31 cellular contexts compared by ENCODE assay signal in the genomic region with DNA sequence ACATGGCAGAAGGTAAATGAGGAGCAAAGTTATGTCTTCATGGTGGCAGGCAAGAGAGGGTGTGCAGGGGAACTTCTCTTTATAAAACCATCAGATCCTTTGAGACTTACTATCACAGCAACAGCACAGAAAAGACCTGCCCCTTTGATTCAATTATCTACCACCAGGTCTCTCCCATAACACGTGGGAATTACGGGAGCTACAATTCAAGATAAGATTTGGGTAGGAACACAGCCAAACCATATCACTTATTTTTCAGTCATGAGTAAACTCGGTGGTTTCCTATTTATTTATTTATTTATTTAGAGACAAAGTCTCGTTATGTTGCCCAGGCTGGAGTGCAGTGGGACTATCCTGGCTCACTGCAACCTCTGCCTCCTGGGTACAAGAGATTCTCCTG. TPM values are rescaled to one million over a fixed set of nuclear protein-coding genes. Genes with fewer than 3 reads are reported as not detected.
"Had no signal": no experiment of that assay in that cellular context is flagged by ENCODE, and none has a peak within 500 bp of the region (broad histone marks: within the 10 kb centered on the region; RNA-seq: fewer than 3 reads in every experiment).

No MANE protein-coding gene starts in this region.

- H3K4me3 Mint-ChIP-seq: activated CD8-positive, alpha-beta T cell treated with anti-CD3 and anti-CD28 coated beads, Interleukin-2, amount 10 ng/mL, durations not matched to agents 7 days and 5 days; activated naive CD8-positive, alpha-beta T cell treated with anti-CD3 and anti-CD28 coated beads, Interleukin-2, amount 10 ng/mL, durations not matched to agents 7 days and 5 days; T-helper 2 cell treated with Interferon-gamma antibody and Interleukin-4, amounts not matched to agents 5 μg/mL and 100 μg/mL, for 36 hours; WTC11 had no signal

- H3K9me3 ChIP-seq: adrenal gland, SJCRH30, SK-N-SH had no signal

- H3K4me3 ChIP-seq: adrenal gland, SJCRH30 had no signal

- H3K9me3 Mint-ChIP-seq: activated naive CD8-positive, alpha-beta T cell treated with anti-CD3 and anti-CD28 coated beads, Interleukin-2, amount 10 ng/mL, durations not matched to agents 7 days and 5 days; T-helper 2 cell treated with Interferon-gamma antibody and Interleukin-4, amounts not matched to agents 5 μg/mL and 100 μg/mL, for 36 hours; WTC11 had no signal

- H3K9ac ChIP-seq: SK-N-SH had no signal

- DNase-seq: activated CD4-positive, alpha-beta T cell treated with anti-CD3 and anti-CD28 coated beads for 48 hours; activated CD4-positive, alpha-beta T cell treated with anti-CD3 and anti-CD28 coated beads, Interleukin-2, amount 50 U/mL, for 4 hours; activated CD4-positive, CD25-positive, alpha-beta regulatory T cell treated with anti-CD3 and anti-CD28 coated beads, Interleukin-2, amount 50 U/mL, for 72 hours; activated CD8-positive, alpha-beta memory T cell treated with anti-CD3 and anti-CD28 coated beads, Interleukin-2, amount 50 U/mL, for 48 hours; activated CD8-positive, alpha-beta T cell treated with anti-CD3 and anti-CD28 coated beads, Interleukin-2, amount 10 ng/mL, durations not matched to agents 7 days and 5 days; activated naive CD4-positive, alpha-beta T cell treated with anti-CD3 and anti-CD28 coated beads, Interleukin-2, amount 50 U/mL, for 16 hours; activated naive CD8-positive, alpha-beta T cell treated with anti-CD3 and anti-CD28 coated beads, Interleukin-2, amount 10 ng/mL, durations not matched to agents 7 days and 5 days; activated T-cell treated with anti-CD3 and anti-CD28 coated beads, Interleukin-2, amount 50 U/mL, for 1 hour; adrenal gland; aorta; KG1; NCI-H1092; NCI-H1417; NCI-H1930; NCI-H2107; NCI-H2171 treated with DMSO at 0.1 percent for 48 hours; NCI-H345; NCI-H510A; NCI-H526 treated with DMSO at 0.1 percent for 48 hours; NK-92 treated with Interleukin-12 subunit alpha and Interleukin-12 subunit beta, amount 100 ng/mL, for 24 hours; OCI-M1; Right ventricle myocardium superior; SJCRH30; SK-N-SH had no signal

- H3K27ac ChIP-seq: adrenal gland, RWPE1, SJCRH30 had no signal

- H3K36me3 ChIP-seq: adrenal gland, SJCRH30 had no signal

- H3K27ac Mint-ChIP-seq: activated CD8-positive, alpha-beta T cell treated with anti-CD3 and anti-CD28 coated beads, Interleukin-2, amount 10 ng/mL, durations not matched to agents 7 days and 5 days; activated naive CD8-positive, alpha-beta T cell treated with anti-CD3 and anti-CD28 coated beads, Interleukin-2, amount 10 ng/mL, durations not matched to agents 7 days and 5 days; T-helper 2 cell treated with Interferon-gamma antibody and Interleukin-4, amounts not matched to agents 5 μg/mL and 100 μg/mL, for 36 hours; WTC11 had no signal

- H3K36me3 Mint-ChIP-seq: activated naive CD8-positive, alpha-beta T cell treated with anti-CD3 and anti-CD28 coated beads, Interleukin-2, amount 10 ng/mL, durations not matched to agents 7 days and 5 days; WTC11 had no signal

- H3K27me3 ChIP-seq: adrenal gland, SJCRH30 had no signal

- H3K9me2 ChIP-seq: SK-N-SH had no signal

- H3K4me2 ChIP-seq: SK-N-SH had no signal

- ATAC-seq: activated CD8-positive, alpha-beta T cell treated with anti-CD3 and anti-CD28 coated beads, Interleukin-2, amount 10 ng/mL, durations not matched to agents 7 days and 5 days; Panc1; WTC11 had no signal

- H3K4me1 Mint-ChIP-seq: activated naive CD8-positive, alpha-beta T cell treated with anti-CD3 and anti-CD28 coated beads, Interleukin-2, amount 10 ng/mL, durations not matched to agents 7 days and 5 days had no signal

- H3K27me3 Mint-ChIP-seq: activated naive CD8-positive, alpha-beta T cell treated with anti-CD3 and anti-CD28 coated beads, Interleukin-2, amount 10 ng/mL, durations not matched to agents 7 days and 5 days had no signal

- H3K4me1 ChIP-seq: SJCRH30 had no signal

RNA-seq across cellular contexts. Expression of a gene that starts 22.1 kb away (rescaled TPM):
- total RNA-seq: activated CD8-positive, alpha-beta T cell treated with anti-CD3 and anti-CD28 coated beads, Interleukin-2, amount 10 ng/mL, durations not matched to agents 7 days and 5 days; activated naive CD8-positive, alpha-beta T cell treated with anti-CD3 and anti-CD28 coated beads, Interleukin-2, amount 10 ng/mL, durations not matched to agents 7 days and 5 days; SJCRH30; T-helper 1 cell treated with Interleukin-12 subunit alpha and Interleukin-12 subunit beta and Interleukin-4 antibody, amounts not matched to agents 30 ng/mL and 1 ng/mL, for 36 hours had no signal

RNA-seq across cellular contexts. Expression of a gene that starts 38.2 kb away (rescaled TPM):
- total RNA-seq: activated CD8-positive, alpha-beta T cell treated with anti-CD3 and anti-CD28 coated beads, Interleukin-2, amount 10 ng/mL, durations not matched to agents 7 days and 5 days; activated naive CD8-positive, alpha-beta T cell treated with anti-CD3 and anti-CD28 coated beads, Interleukin-2, amount 10 ng/mL, durations not matched to agents 7 days and 5 days; adrenal gland; LHCN-M2; M059J; Right ventricle myocardium superior; SJCRH30; T-helper 1 cell treated with Interleukin-12 subunit alpha and Interleukin-12 subunit beta and Interleukin-4 antibody, amounts not matched to agents 30 ng/mL and 1 ng/mL, for 36 hours; WTC11 had no signal
- polyA plus RNA-seq: adrenal gland, aorta, SK-N-SH had no signal

RNA-seq across cellular contexts. Expression of a gene that starts 54.8 kb away (rescaled TPM):
- total RNA-seq: activated CD8-positive, alpha-beta T cell treated with anti-CD3 and anti-CD28 coated beads, Interleukin-2, amount 10 ng/mL, durations not matched to agents 7 days and 5 days; activated naive CD8-positive, alpha-beta T cell treated with anti-CD3 and anti-CD28 coated beads, Interleukin-2, amount 10 ng/mL, durations not matched to agents 7 days and 5 days; Right ventricle myocardium superior; SJCRH30; T-helper 1 cell treated with Interleukin-12 subunit alpha and Interleukin-12 subunit beta and Interleukin-4 antibody, amounts not matched to agents 30 ng/mL and 1 ng/mL, for 36 hours had no signal
- polyA plus RNA-seq: aorta had no signal
